ENCODE assay signal across 27 cellular contexts in the genomic region with DNA sequence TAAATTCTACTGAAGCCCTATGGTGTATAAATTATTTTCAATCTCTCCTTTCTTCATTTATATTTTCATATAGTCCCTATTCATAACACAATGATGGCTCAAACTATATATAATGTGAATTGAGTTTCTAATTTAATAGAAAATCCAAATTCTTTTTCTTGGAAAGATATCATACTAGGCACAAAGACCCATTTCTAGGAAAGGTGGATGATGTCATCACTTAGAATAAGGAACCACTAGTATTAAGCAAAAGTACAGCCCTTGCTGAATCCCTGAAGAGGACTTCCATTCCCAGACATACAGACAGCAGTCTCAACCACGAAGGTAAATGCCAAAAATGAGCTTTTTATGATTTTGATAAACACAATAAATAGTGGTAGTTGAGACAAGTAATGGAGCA.
"Had no signal": no experiment of that assay in that cellular context is flagged by ENCODE, and none has a peak within 500 bp of the region (broad histone marks: within the 10 kb centered on the region; RNA-seq: fewer than 3 reads in every experiment).

No MANE protein-coding gene starts in this region.

- H3K4me1 ChIP-seq: colonic mucosa had no signal

- H3K36me3 Mint-ChIP-seq: activated CD4-positive, alpha-beta memory T cell treated with anti-CD3 and anti-CD28 coated beads for 36 hours; activated CD8-positive, alpha-beta memory T cell treated with anti-CD3 and anti-CD28 coated beads, Interleukin-2, amount 10 ng/mL, durations not matched to agents 7 days and 5 days; activated naive CD8-positive, alpha-beta T cell had no signal

- H3K36me3 ChIP-seq: colonic mucosa had no signal

- H3K4me3 Mint-ChIP-seq: activated CD4-positive, alpha-beta memory T cell treated with anti-CD3 and anti-CD28 coated beads for 36 hours; activated CD4-positive, alpha-beta T cell treated with anti-CD3 and anti-CD28 coated beads for 36 hours; activated CD4-positive, alpha-beta T cell treated with anti-CD3 and anti-CD28 coated beads, Interleukin-2, amount 10 ng/mL, durations not matched to agents 24 days and 14 days; activated CD8-positive, alpha-beta memory T cell treated with anti-CD3 and anti-CD28 coated beads, Interleukin-2, amount 10 ng/mL, durations not matched to agents 7 days and 5 days; activated CD8-positive, alpha-beta T cell treated with anti-CD3 and anti-CD28 coated beads, Interleukin-2, amount 10 ng/mL, durations not matched to agents 7 days and 5 days; activated naive CD8-positive, alpha-beta T cell; activated T-cell treated with anti-CD3 and anti-CD28 coated beads, Interleukin-2, amount 50 U/mL, for 4 hours; activated T-helper 17 cell treated with anti-CD3 and anti-CD28 coated beads, Interleukin-2, amount 50 U/mL, for 72 hours had no signal

- H3K27ac Mint-ChIP-seq: activated CD4-positive, alpha-beta memory T cell treated with anti-CD3 and anti-CD28 coated beads for 36 hours; activated CD4-positive, alpha-beta T cell treated with anti-CD3 and anti-CD28 coated beads for 36 hours; activated CD4-positive, alpha-beta T cell treated with anti-CD3 and anti-CD28 coated beads, Interleukin-2, amount 10 ng/mL, durations not matched to agents 24 days and 14 days; activated CD8-positive, alpha-beta memory T cell treated with anti-CD3 and anti-CD28 coated beads, Interleukin-2, amount 10 ng/mL, durations not matched to agents 7 days and 5 days; activated CD8-positive, alpha-beta T cell treated with anti-CD3 and anti-CD28 coated beads, Interleukin-2, amount 10 ng/mL, durations not matched to agents 7 days and 5 days; activated naive CD8-positive, alpha-beta T cell; activated T-helper 17 cell treated with anti-CD3 and anti-CD28 coated beads, Interleukin-2, amount 50 U/mL, for 72 hours had no signal

- H3K9me3 ChIP-seq: colonic mucosa had no signal

- H3K9me3 Mint-ChIP-seq: activated CD4-positive, alpha-beta memory T cell treated with anti-CD3 and anti-CD28 coated beads for 36 hours; activated CD4-positive, alpha-beta T cell treated with anti-CD3 and anti-CD28 coated beads, Interleukin-2, amount 10 ng/mL, durations not matched to agents 24 days and 14 days; activated T-helper 17 cell treated with anti-CD3 and anti-CD28 coated beads, Interleukin-2, amount 50 U/mL, for 72 hours had no signal

- H3K27ac ChIP-seq: colonic mucosa had no signal

- H3K27me3 Mint-ChIP-seq: activated CD4-positive, alpha-beta memory T cell treated with anti-CD3 and anti-CD28 coated beads for 36 hours; activated CD4-positive, alpha-beta T cell treated with anti-CD3 and anti-CD28 coated beads, Interleukin-2, amount 10 ng/mL, durations not matched to agents 24 days and 14 days; activated CD8-positive, alpha-beta memory T cell treated with anti-CD3 and anti-CD28 coated beads, Interleukin-2, amount 10 ng/mL, durations not matched to agents 7 days and 5 days had no signal

- FAIRE-seq: endometrium, frontal cortex had no signal

- H3K4me1 Mint-ChIP-seq: activated CD4-positive, alpha-beta T cell treated with anti-CD3 and anti-CD28 coated beads for 36 hours; activated CD4-positive, alpha-beta T cell treated with anti-CD3 and anti-CD28 coated beads, Interleukin-2, amount 10 ng/mL, durations not matched to agents 24 days and 14 days; activated CD8-positive, alpha-beta memory T cell treated with anti-CD3 and anti-CD28 coated beads, Interleukin-2, amount 10 ng/mL, durations not matched to agents 7 days and 5 days; activated T-helper 17 cell treated with anti-CD3 and anti-CD28 coated beads, Interleukin-2, amount 50 U/mL, for 72 hours had no signal

- H3K27me3 ChIP-seq: colonic mucosa had no signal

- ATAC-seq: activated CD4-positive, alpha-beta T cell treated with anti-CD3 and anti-CD28 coated beads for 36 hours; activated CD8-positive, alpha-beta memory T cell treated with anti-CD3 and anti-CD28 coated beads, Interleukin-2, amount 10 ng/mL, durations not matched to agents 7 days and 5 days; activated CD8-positive, alpha-beta T cell treated with anti-CD3 and anti-CD28 coated beads, Interleukin-2, amount 10 ng/mL, durations not matched to agents 7 days and 5 days; activated T-cell treated with anti-CD3 and anti-CD28 coated beads, Interleukin-2, amount 50 U/mL, for 4 hours; activated T-helper 17 cell treated with anti-CD3 and anti-CD28 coated beads, Interleukin-2, amount 50 U/mL, for 72 hours; esophagus mucosa had no signal

- DNase-seq: activated CD4-positive, alpha-beta memory T cell treated with anti-CD3 and anti-CD28 coated beads for 36 hours; activated CD4-positive, alpha-beta T cell treated with anti-CD3 and anti-CD28 coated beads for 36 hours; activated CD4-positive, alpha-beta T cell treated with anti-CD3 and anti-CD28 coated beads, Interleukin-2, amount 10 ng/mL, durations not matched to agents 24 days and 14 days; activated CD4-positive, CD25-positive, alpha-beta regulatory T cell; activated CD4-positive, CD25-positive, alpha-beta regulatory T cell treated with anti-CD3 and anti-CD28 coated beads, Interleukin-2, amount 50 U/mL, for 72 hours; activated CD8-positive, alpha-beta memory T cell treated with anti-CD3 and anti-CD28 coated beads, Interleukin-2, amount 10 ng/mL, durations not matched to agents 7 days and 5 days; activated CD8-positive, alpha-beta memory T cell treated with anti-CD3 and anti-CD28 coated beads, Interleukin-2, amount 50 U/mL, for 4 hours; activated CD8-positive, alpha-beta T cell treated with anti-CD3 and anti-CD28 coated beads, Interleukin-2, amount 10 ng/mL, durations not matched to agents 7 days and 5 days; activated effector memory CD4-positive, alpha-beta T cell treated with Interleukin-2 at 50 U/mL for 16 hours; activated gamma-delta T cell treated with Interleukin-2 at 50 U/mL for 16 hours; activated naive CD4-positive, alpha-beta T cell treated with anti-CD3 and anti-CD28 coated beads, Interleukin-2, amount 50 U/mL, for 16 hours; activated naive CD4-positive, alpha-beta T cell treated with Interleukin-2 at 50 U/mL for 16 hours; activated T-cell treated with anti-CD3 and anti-CD28 coated beads, Interleukin-2, amount 50 U/mL, for 4 hours; amygdala; aorta; central memory CD4-positive, alpha-beta T cell; cerebellar nuclear complex; colonic mucosa; effector CD8-positive, alpha-beta T cell; foreskin fibroblast; head of caudate nucleus; T-helper 2 cell had no signal

- H3K4me3 ChIP-seq: colonic mucosa had no signal
